29 cellular contexts compared by ENCODE assay signal in genomic region chr2:181836583-181836982, GRCh38. TPM values are rescaled to one million over a fixed set of nuclear protein-coding genes. Genes with fewer than 3 reads are reported as not detected.
DNase-seq lines count a peak whose midpoint lies in the region; ATAC-seq, FAIRE-seq and TF ChIP-seq lines count a peak whose summit lies in the region.
"Had no signal": no experiment of that assay in that cellular context is flagged by ENCODE, and none has a peak within 500 bp of the region (broad histone marks: within the 10 kb centered on the region; RNA-seq: fewer than 3 reads in every experiment).

No MANE protein-coding gene starts in this region.

- H3K4me2 ChIP-seq in GM12878 (ENCODE audit: control insufficient read depth, insufficient read depth) = no peak overlapping the region

- no peak for FAIRE-seq in GM12878 (lab: Jason Lieb, UNC)
- FAIRE-seq: bronchial epithelial cell, G401.6, urothelium cell line had no signal

- H3K9ac ChIP-seq in GM12878 (ENCODE audit: control insufficient read depth, insufficient read depth, low read length) = no peak overlapping the region

- RAD21 ChIA-PET in GM12878 (lab: Charles Lee; ENCODE audit: unreplicated experiment) = no interaction called here

- no peaks in the 10 kb centered on the region for H3K4me1 ChIP-seq in GM12878 (ENCODE audit: control insufficient read depth, insufficient read depth, low read length)
- H3K4me1 ChIP-seq: esophagus squamous epithelium, gastrocnemius medialis, right atrium auricular region, spleen had no signal

- no peak for TF ChIP-seq POLR2A in GM12878 (IDR thresholded peaks at IDR 0.05; ENCODE audit: low read depth, low read length)

- ATAC-seq in GM18861 (IDR thresholded peaks at IDR 0.05; ENCODE audit: unreplicated experiment) (peak; percentile 85), GM19467 (IDR thresholded peaks at IDR 0.05; ENCODE audit: unreplicated experiment) (peak; percentile 73), HG02943 (IDR thresholded peaks at IDR 0.05; ENCODE audit: low read depth, unreplicated experiment) (peak; percentile 87), GM12878 (no peak)
- ATAC-seq: gastrocnemius medialis, mucosa of descending colon, PC-3, WTC11 had no signal

- no peak overlapping the region for H3K27ac ChIP-seq in GM12878 (ENCODE audit: control insufficient read depth, insufficient read depth)
- H3K27ac ChIP-seq: coronary artery, esophagus squamous epithelium, gastrocnemius medialis, ovary, right atrium auricular region, spleen had no signal

- H2AFZ ChIP-seq in GM12878 (ENCODE audit: control insufficient read depth, low read depth, low read length) = no peak overlapping the region

- SMC1A ChIA-PET in GM12878 (lab: Charles Lee; ENCODE audit: uncharacterized antibody, unreplicated experiment) = interaction anchor here (1.1 kb wide), 1 partner anchor 26 kb away, joined by 3 read pairs; no protein-coding TSS in a partner anchor

- H3K4me3 ChIP-seq in GM12878 = no peak overlapping the region
- H3K4me3 ChIP-seq: coronary artery, esophagus squamous epithelium, gastrocnemius medialis, mucosa of descending colon, ovary, right atrium auricular region, spleen had no signal

- peak; percentile 7 for DNase-seq in GM12878 (ENCODE audit: low read depth, low spot score)
- no peak for DNase-seq in HuH-7 (ENCODE audit: low spot score)
- no peak for DNase-seq in CD1c-positive myeloid dendritic cell (ENCODE audit: extremely low spot score)
- DNase-seq in ecto neural progenitor cell (ENCODE audit: low spot score) = no peak
- no peak for DNase-seq in stimulated activated CD4-positive, alpha-beta T cell treated with anti-CD3 and anti-CD28 coated beads, Interleukin-4, amount 100 ng/mL, for 1 hour
- DNase-seq: activated naive CD4-positive, alpha-beta T cell treated with anti-CD3 and anti-CD28 coated beads, Interleukin-2, amount 10 ng/mL, durations not matched to agents 7 days and 5 days; amniotic stem cell; DMS53; esophagus squamous epithelium; gastrocnemius medialis; mucosa of descending colon; NCI-H446 treated with DMSO at 0.1 percent for 48 hours; nephron progenitor cell; ovary; PC-3; Right ventricle myocardium superior; spleen; stimulated activated CD4-positive, alpha-beta T cell treated with anti-CD3 and anti-CD28 coated beads, Interleukin-2, amount 100 ng/mL, for 48 hours; stimulated activated naive CD4-positive, alpha-beta T cell; T1000 had no signal

- no TSS peak for BruUV-seq in GM12878 (replicated peaks; lab: Mats Ljungman, UMichigan)

- H3K79me2 ChIP-seq in GM12878 (ENCODE audit: control insufficient read depth, insufficient read depth, low read length) = no peaks in the 10 kb centered on the region

- in situ Hi-C loops in GM12878 (cut with MboI) = no loop called here

- CTCF ChIA-PET in GM12878 (lab: Yijun Ruan, JAX) = interaction anchor here (1.2 kb wide), 1 partner anchor 14 kb away, joined by 3 read pairs; no protein-coding TSS in a partner anchor

- POLR2A ChIA-PET in GM12878 (lab: Charles Lee) = no interaction called here

- TF ChIP-seq EP300 in GM12878 (IDR thresholded peaks at IDR 0.05; ENCODE audit: borderline replicate concordance in 1 of 2, control insufficient read depth in 1 of 2, low read depth in 2 of 2, low read length in 2 of 2) = no peak

- TF ChIP-seq CTCF in GM12878 (IDR thresholded peaks at IDR 0.05 in 2 of 3, conservative IDR thresholded peaks at IDR 0.05 in 1 of 3; ENCODE audit: control insufficient read depth in 2 of 3, extremely low read depth in 1 of 3, insufficient read depth in 1 of 3, low read depth in 3 of 3, low read length in 3 of 3) = no peak

- no peaks in the 10 kb centered on the region for H4K20me1 ChIP-seq in GM12878 (ENCODE audit: control insufficient read depth, insufficient read depth)

- no peaks in the 10 kb centered on the region for H3K9me3 ChIP-seq in GM12878 (replicated peaks; ENCODE audit: control insufficient read depth, insufficient read depth, low read length)
- H3K9me3 ChIP-seq: esophagus squamous epithelium, gastrocnemius medialis, mucosa of descending colon, ovary, right atrium auricular region, spleen had no signal

- H3K36me3 ChIP-seq in GM12878 (ENCODE audit: control insufficient read depth in 2 of 2, insufficient read depth in 2 of 2, low read length in 1 of 2) = no peaks in the 10 kb centered on the region
- H3K36me3 ChIP-seq: esophagus squamous epithelium, gastrocnemius medialis, ovary, right atrium auricular region, spleen had no signal

- whole genome bisulfite sequencing in GM12878 (ENCODE audit: insufficient coverage, insufficient replicate concordance, low lambda C conversion rate, missing lambda C conversion rate) = 81% methylated on average over 2 of the region's 2 CpGs

- intact Hi-C loops in GM12878 (cut with micrococcal nuclease; ENCODE audit: unreplicated experiment) = no loop called here

- peaks cover 0 to 6% of the 10 kb centered on the region in 2 experiments; a peak in 2 of 4 replicates for H3K27me3 ChIP-seq in GM12878 (replicated peaks in 1 of 2; ENCODE audit: control insufficient read depth in 2 of 2, insufficient read depth in 2 of 2, low read length in 1 of 2)
- H3K27me3 ChIP-seq: gastrocnemius medialis, ovary, right atrium auricular region, spleen had no signal

- TF ChIP-seq RAD21 in GM12878 (IDR thresholded peaks at IDR 0.05; ENCODE audit: insufficient read depth, low read depth, low read length) = no peak

TF ChIP-seq in GM12878, 131 proteins besides CTCF, POLR2A, EP300 and RAD21 (continues in another document):
- TF ChIP-seq YY1 (IDR thresholded peaks at IDR 0.05; ENCODE audit: low read depth, low read length) = no peak
- no peak for TF ChIP-seq ZSCAN29 (IDR thresholded peaks at IDR 0.05)
- no peak for TF ChIP-seq MYB (IDR thresholded peaks at IDR 0.05; ENCODE audit: borderline replicate concordance, low read depth, low read length)
- no peak for TF ChIP-seq BACH1 (IDR thresholded peaks at IDR 0.05; ENCODE audit: borderline replicate concordance)
- TF ChIP-seq FOXK2 (IDR thresholded peaks at IDR 0.05) = no peak
- TF ChIP-seq E2F8 (IDR thresholded peaks at IDR 0.05; ENCODE audit: low read depth, partially characterized antibody) = no peak
- TF ChIP-seq PML (IDR thresholded peaks at IDR 0.05; ENCODE audit: low read length) = no peak

RNA-seq across cellular contexts. Expression of gene ITPRID2, which starts 54.9 kb away (rescaled TPM):
- total RNA-seq in GM12878 (2013; cell fraction: nucleolus; rRNA removed) = 93.0 and 98.0 TPM in 2 replicates
- total RNA-seq in GM12878 (2014; rRNA removed) = 12.6 and 15.5 TPM in 2 replicates
- 17.5 and 18.0 TPM in 2 replicates for total RNA-seq in GM12878 (2014; rRNA removed; fragmentation: Illumina TruSeq; extraction: Trizol)
- total RNA-seq in GM12878 (2021) = 22.5 and 23.7 TPM in 2 replicates
- polyA plus RNA-seq in GM12878 (2011; ENCODE audit: low read depth) = 9.3 TPM
- 22.9 and 37.6 TPM in 2 replicates for polyA plus RNA-seq in GM12878 (2011; rRNA removed)
- 11.0 and 11.6 TPM in 2 replicates for polyA plus RNA-seq in GM12878 (2011; cell fraction: cytosol; rRNA removed)
- 21.1 and 22.8 TPM in 2 replicates for polyA plus RNA-seq in GM12878 (2011; cell fraction: nucleus; rRNA removed)
- polyA plus RNA-seq in GM12878 (2012) = 10.5 and 15.5 TPM in 2 replicates
- polyA plus RNA-seq in GM12878 (2014; fragmentation: Illumina TruSeq; extraction: Trizol) = 22.0 and 26.0 TPM in 2 replicates
- 1 to 10 TPM; 4.7 to 6.8 TPM for polyA plus RNA-seq in GM12878 (2014; fragmentation: Nextera tagmentation; extraction: Ambion mirVana)
- 13.2 and 13.6 TPM in 2 replicates for polyA plus RNA-seq in GM12878 (2014; rRNA removed)
- polyA plus RNA-seq in GM12878 (2016; fragmentation: Nextera tagmentation; extraction: Ambion mirVana) = 10 to 100 TPM in 1 of 2 experiments, 1 to 10 TPM in 1; 9.2 to 11.2 TPM
- 22.0 and 23.6 TPM in 2 replicates for polyA minus RNA-seq in GM12878 (2011; rRNA and poly(A)+ RNA removed)
- polyA minus RNA-seq in GM12878 (2011; cell fraction: cytosol; rRNA and poly(A)+ RNA removed) = 7.4 and 7.8 TPM in 2 replicates
- 24.8 and 36.0 TPM in 2 replicates for polyA minus RNA-seq in GM12878 (2011; cell fraction: nucleus; rRNA and poly(A)+ RNA removed)
